18 cellular contexts compared by ENCODE assay signal in genomic region chr9:93686880-93687236, GRCh38.
"Had no signal": no experiment of that assay in that cellular context is flagged by ENCODE, and none has a peak within 500 bp of the region (broad histone marks: within the 10 kb centered on the region; RNA-seq: fewer than 3 reads in every experiment).

No MANE protein-coding gene starts in this region.

- H3K9me3 ChIP-seq: pancreas had no signal

- H3K4me1 ChIP-seq: gastrocnemius medialis, pancreas, thyroid gland had no signal

- DNase-seq: activated CD4-positive, alpha-beta T cell treated with anti-CD3 and anti-CD28 coated beads, Interleukin-2, amount 50 U/mL, for 4 hours; activated naive CD4-positive, alpha-beta T cell treated with Interleukin-2 at 50 U/mL for 16 hours; activated naive CD8-positive, alpha-beta T cell treated with anti-CD3 and anti-CD28 coated beads, Interleukin-2, amount 50 U/mL, for 24 hours; anterior cingulate cortex; effector CD4-positive, alpha-beta T cell; gastrocnemius medialis; kidney; midbrain; sigmoid colon; stimulated activated CD4-positive, alpha-beta T cell treated with anti-CD3 and anti-CD28 coated beads, Interleukin-4, amount 100 ng/mL, for 4 hours; stimulated activated naive B cell treated with anti-CD40 and anti-IgM and Interleukin-4, amounts not matched to agents 10 μg/mL and 1 μg/mL and 100 μg/mL, for 72 hours; T-helper 1 cell; thyroid gland had no signal

- H3K27ac Mint-ChIP-seq: activated naive CD8-positive, alpha-beta T cell treated with anti-CD3 and anti-CD28 coated beads, Interleukin-2, amount 50 U/mL, for 24 hours; brain; neural progenitor cell; stimulated activated naive B cell treated with anti-CD40 and anti-IgM and Interleukin-4, amounts not matched to agents 10 μg/mL and 1 μg/mL and 100 μg/mL, for 72 hours had no signal

- H3K36me3 ChIP-seq: gastrocnemius medialis, neural progenitor cell, pancreas, sigmoid colon, thyroid gland had no signal

- H3K27ac ChIP-seq: gastrocnemius medialis, neural progenitor cell, pancreas, sigmoid colon, thyroid gland had no signal

- H3K4me1 Mint-ChIP-seq: activated naive CD8-positive, alpha-beta T cell treated with anti-CD3 and anti-CD28 coated beads, Interleukin-2, amount 50 U/mL, for 24 hours; neural progenitor cell had no signal

- H3K4me3 Mint-ChIP-seq: activated naive CD8-positive, alpha-beta T cell treated with anti-CD3 and anti-CD28 coated beads, Interleukin-2, amount 50 U/mL, for 24 hours; brain; neural progenitor cell; stimulated activated naive B cell treated with anti-CD40 and anti-IgM and Interleukin-4, amounts not matched to agents 10 μg/mL and 1 μg/mL and 100 μg/mL, for 72 hours had no signal

- H3K4me3 ChIP-seq: gastrocnemius medialis, neural progenitor cell, pancreas, sigmoid colon, thyroid gland had no signal

- H3K27me3 ChIP-seq: gastrocnemius medialis, neural progenitor cell, pancreas, sigmoid colon, thyroid gland had no signal

- ATAC-seq: activated CD4-positive, CD25-positive, alpha-beta regulatory T cell treated with anti-CD3 and anti-CD28 coated beads, Interleukin-2, amount 50 U/mL, for 24 hours; activated naive CD8-positive, alpha-beta T cell treated with anti-CD3 and anti-CD28 coated beads, Interleukin-2, amount 50 U/mL, for 24 hours; gastrocnemius medialis; left lobe of liver; pancreas; stimulated activated naive B cell treated with anti-CD40 and anti-IgM and Interleukin-4, amounts not matched to agents 10 μg/mL and 1 μg/mL and 100 μg/mL, for 72 hours had no signal

- H3K36me3 Mint-ChIP-seq: brain, neural progenitor cell had no signal
